In the genomic region with DNA sequence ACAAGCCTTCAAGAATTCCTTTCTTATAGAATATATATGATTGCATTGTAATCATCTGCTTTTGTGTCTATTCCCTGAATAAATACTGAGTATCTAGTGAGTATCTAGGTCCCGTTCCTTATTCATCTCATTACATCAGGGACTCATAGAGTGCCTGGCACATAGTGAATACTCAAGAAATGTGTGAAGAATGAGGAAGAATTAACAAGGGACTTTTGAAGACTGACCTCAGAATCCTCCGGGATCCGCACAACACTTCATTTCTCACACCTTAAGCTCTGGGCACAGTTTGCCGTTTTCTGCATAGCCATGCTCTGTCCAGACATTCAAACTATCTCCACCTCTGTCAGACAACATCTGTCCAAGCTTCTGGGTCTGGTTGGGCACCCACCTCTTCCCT, we compare ENCODE assay signal across 25 cellular contexts.
"Had no signal": no experiment of that assay in that cellular context is flagged by ENCODE, and none has a peak within 500 bp of the region (broad histone marks: within the 10 kb centered on the region; RNA-seq: fewer than 3 reads in every experiment).

No MANE protein-coding gene starts in this region.

- H3K36me3 Mint-ChIP-seq: memory B cell, natural killer cell, neural progenitor cell had no signal

- H3K4me1 ChIP-seq: neural progenitor cell, parathyroid adenoma, psoas muscle, right atrium auricular region, right lobe of liver, suprapubic skin, upper lobe of right lung had no signal

- H3K27ac Mint-ChIP-seq: memory B cell; natural killer cell; nephron progenitor cell; neural progenitor cell; stimulated activated naive CD8-positive, alpha-beta T cell treated with anti-CD3 and anti-CD28 coated beads, Interleukin-15, Interleukin-2, amounts not matched to agents 100 ng/mL and 50 ng/mL, for 24 hours had no signal

- H3K4me3 ChIP-seq: heart left ventricle, neural progenitor cell, psoas muscle, right atrium auricular region, right lobe of liver, suprapubic skin, thoracic aorta, tibial artery, upper lobe of right lung had no signal

- H3K9me3 ChIP-seq: heart left ventricle, neutrophil, psoas muscle, right atrium auricular region, right lobe of liver, suprapubic skin, thoracic aorta, tibial artery, upper lobe of right lung had no signal

- H3K4me2 ChIP-seq: neural progenitor cell had no signal

- H3K27me3 Mint-ChIP-seq: stimulated activated naive CD8-positive, alpha-beta T cell treated with anti-CD3 and anti-CD28 coated beads, Interleukin-15, Interleukin-2, amounts not matched to agents 100 ng/mL and 50 ng/mL, for 24 hours had no signal

- H2AFZ ChIP-seq: neural progenitor cell, parathyroid adenoma had no signal

- H3K27ac ChIP-seq: heart left ventricle, neural progenitor cell, neutrophil, parathyroid adenoma, psoas muscle, right atrium auricular region, right lobe of liver, suprapubic skin, thoracic aorta, tibial artery, upper lobe of right lung had no signal

- DNase-seq: heart left ventricle; islet precursor cell; left cardiac atrium; natural killer cell; nephron progenitor cell; occipital lobe; psoas muscle; right lobe of liver; stimulated activated CD4-positive, alpha-beta T cell treated with anti-CD3 and anti-CD28 coated beads, Interleukin-12 subunit alpha, Interleukin-12 subunit beta, amount 100 ng/mL, for 4 hours; stimulated activated CD4-positive, alpha-beta T cell treated with anti-CD3 and anti-CD28 coated beads, Interleukin-15, amount 100 ng/mL, for 24 hours; stimulated activated CD4-positive, alpha-beta T cell treated with anti-CD3 and anti-CD28 coated beads, Interleukin-2, amount 100 ng/mL, for 24 hours; stimulated activated CD4-positive, alpha-beta T cell treated with anti-CD3 and anti-CD28 coated beads, Interleukin-4, amount 100 ng/mL, for 1 hour; stimulated activated naive CD4-positive, alpha-beta T cell; tibial artery; trophoblast cell; upper lobe of right lung had no signal

- H3K4me3 Mint-ChIP-seq: memory B cell; natural killer cell; nephron progenitor cell; neural progenitor cell; stimulated activated naive CD8-positive, alpha-beta T cell treated with anti-CD3 and anti-CD28 coated beads, Interleukin-15, Interleukin-2, amounts not matched to agents 100 ng/mL and 50 ng/mL, for 24 hours had no signal

- H3K9ac ChIP-seq: neural progenitor cell, parathyroid adenoma had no signal

- H3K27me3 ChIP-seq: heart left ventricle, neural progenitor cell, neutrophil, right atrium auricular region, right lobe of liver, suprapubic skin, tibial artery, upper lobe of right lung had no signal

- H3K4me1 Mint-ChIP-seq: natural killer cell, nephron progenitor cell had no signal

- H3K79me2 ChIP-seq: parathyroid adenoma had no signal

- H3K9me3 Mint-ChIP-seq: memory B cell; natural killer cell; nephron progenitor cell; neural progenitor cell; stimulated activated naive CD8-positive, alpha-beta T cell treated with anti-CD3 and anti-CD28 coated beads, Interleukin-15, Interleukin-2, amounts not matched to agents 100 ng/mL and 50 ng/mL, for 24 hours had no signal

- H3K36me3 ChIP-seq: heart left ventricle, neural progenitor cell, neutrophil, right atrium auricular region, right lobe of liver, suprapubic skin, upper lobe of right lung had no signal

- ATAC-seq: heart left ventricle, left cardiac atrium, left lobe of liver, natural killer cell, psoas muscle, right lobe of liver had no signal
